ENCODE assay signal across 8 cellular contexts in genomic region chr11:63680842-63681207, GRCh38. TPM values are rescaled to one million over a fixed set of nuclear protein-coding genes. Genes with fewer than 3 reads are reported as not detected.
A peak's percentile ranks its signal among the peaks of the same experiment; 100 is the strongest.
DNase-seq lines count a peak whose midpoint lies in the region; ATAC-seq and TF ChIP-seq lines count a peak whose summit lies in the region.

No MANE protein-coding gene starts in this region.

- CTCF ChIA-PET in CD4-positive, alpha-beta T cell (lab: Charles Lee) = interaction anchor here (1.8 to 3.2 kb wide), 2 partner anchors 10 to 57 kb away, joined by 3 to 33 read pairs; partner anchors contain the start of gene ATL3

- DNase-seq in CD4-positive, alpha-beta T cell = no peak
- DNase-seq in epithelial cell of proximal tubule (ENCODE audit: low read depth) (no peak), occipital lobe (lab: John Stamatoyannopoulos, UW) (peak; percentile 52), retina (no peak)
- no peak for DNase-seq in effector CD8-positive, alpha-beta T cell (lab: John Stamatoyannopoulos, UW)

- H3K27ac Mint-ChIP-seq in CD4-positive, alpha-beta T cell = peak overlapping the region; percentile 59

- no peaks in the 10 kb centered on the region for H3K27me3 ChIP-seq in CD4-positive, alpha-beta T cell (ENCODE audit: control insufficient read depth, insufficient read depth, low read length)

- no peak for ATAC-seq in CD4-positive, alpha-beta T cell (ENCODE audit: poor library complexity)
- peak; percentile 1 for ATAC-seq in HG02798 (IDR thresholded peaks at IDR 0.05; ENCODE audit: poor library complexity, unreplicated experiment)
- no peak for ATAC-seq in GM18520 (IDR thresholded peaks at IDR 0.05; ENCODE audit: unreplicated experiment)

- intact Hi-C loops in CD4-positive, alpha-beta T cell (cut with DNase I, micrococcal nuclease) = loop anchor here (1.0 to 5.0 kb wide), 3 partner anchors 10 to 256 kb away; partner anchors contain the start of genes ATL3 (in 2 of the 2) and NAA40 (in 1 of the 2)

- peak overlapping the region; percentile 99 for H3K4me3 ChIP-seq in epithelial cell of proximal tubule (ENCODE audit: low read depth, low read length)

- no peak for TF ChIP-seq CTCF in CD4-positive, alpha-beta T cell (IDR thresholded peaks at IDR 0.05)
- TF ChIP-seq CTCF in VCaP (conservative IDR thresholded peaks at IDR 0.05) = no peak
- TF ChIP-seq CTCF in epithelial cell of proximal tubule (conservative IDR thresholded peaks at IDR 0.05; ENCODE audit: low read depth, low read length) = no peak

- H3K9me3 ChIP-seq in CD4-positive, alpha-beta T cell (ENCODE audit: control insufficient read depth, low read length) = no peaks in the 10 kb centered on the region

- POLR2A ChIA-PET in CD4-positive, alpha-beta T cell (lab: Charles Lee) = interaction anchor here (0.9 to 2.6 kb wide), 2 partner anchors 9 to 10 kb away, joined by 3 to 44 read pairs; partner anchors contain the start of gene ATL3

- no peaks in the 10 kb centered on the region for H3K9me3 Mint-ChIP-seq in CD4-positive, alpha-beta T cell

- peaks cover 31% of the 10 kb centered on the region for H3K4me1 Mint-ChIP-seq in CD4-positive, alpha-beta T cell (ENCODE audit: low read depth)

- H3K4me3 Mint-ChIP-seq in CD4-positive, alpha-beta T cell = peak overlapping the region; percentile 85

- H3K36me3 Mint-ChIP-seq in CD4-positive, alpha-beta T cell (ENCODE audit: low read depth) = peaks cover 4% of the 10 kb centered on the region

- H3K27me3 Mint-ChIP-seq in CD4-positive, alpha-beta T cell = no peaks in the 10 kb centered on the region

- no peak overlapping the region for H3K27ac ChIP-seq in CD4-positive, alpha-beta T cell (ENCODE audit: low read depth, low read length)
- H3K27ac ChIP-seq in VCaP = peak overlapping the region; percentile 99

RNA-seq across cellular contexts. Expression of gene RTN3, which starts 0.5 kb away (rescaled TPM):
- 10 to 100 TPM; 16.4 to 17.6 TPM for total RNA-seq in CD4-positive, alpha-beta T cell
- 125 and 142 TPM in 2 replicates for total RNA-seq in epithelial cell of proximal tubule
- 207 TPM for total RNA-seq in occipital lobe

RNA-seq across cellular contexts. Expression of gene ATL3, which starts 9.6 kb away (rescaled TPM):
- total RNA-seq in CD4-positive, alpha-beta T cell = 10 to 100 TPM; 14.5 to 16.5 TPM
- 32.3 and 44.0 TPM in 2 replicates for total RNA-seq in epithelial cell of proximal tubule
- total RNA-seq in occipital lobe = 26.0 TPM
